Comparison of ENCODE assay signal across 8 cellular contexts in genomic region chr4:128454281-128455075, GRCh38.
DNase-seq lines count a peak whose midpoint lies in the region; ATAC-seq, FAIRE-seq and TF ChIP-seq lines count a peak whose summit lies in the region.

No MANE protein-coding gene starts in this region.

- BruUV-seq in K562 (replicated peaks; lab: Mats Ljungman, UMichigan), result no TSS peak

- H3K9ac ChIP-seq in K562 (ENCODE audit: insufficient read depth in 1 of 2, low read depth in 2 of 2, low read length in 2 of 2), result no peak overlapping the region

- H3K4me1 ChIP-seq in K562 (replicated peaks in 1 of 2; ENCODE audit: control insufficient read depth in 2 of 2, insufficient read depth in 2 of 2, low read length in 2 of 2) (peaks cover 0 to 7% of the 10 kb centered on the region in 2 experiments; a peak in 3 of 5 replicates), spleen (peaks cover 0 to 17% (median 8%) of the 10 kb centered on the region in 6 donors)

- H3K79me2 ChIP-seq in K562 (ENCODE audit: control insufficient read depth, insufficient read depth, low read length), result no peaks in the 10 kb centered on the region

- in situ Hi-C loops in K562 (cut with MboI), result no loop called here

- peak; percentile 92 for TF ChIP-seq RAD21 in K562 (CRISPR knock-in tag; conservative IDR thresholded peaks at IDR 0.05 in 1 of 2, IDR thresholded peaks at IDR 0.05 in 1 of 2)

- ATAC-seq in GM18861 (IDR thresholded peaks at IDR 0.05; ENCODE audit: unreplicated experiment) (peak; percentile 97), HG03060 (IDR thresholded peaks at IDR 0.05; ENCODE audit: low read depth, unreplicated experiment) (peak; percentile 96), K562 (peak; percentile 98)

- H3K4me2 ChIP-seq in K562 (ENCODE audit: insufficient read depth, low read length), result no peak overlapping the region; the same call in 1 of the 2 replicates

- POLR2A ChIA-PET in K562 (lab: Yijun Ruan, JAX), result interaction anchor here (0.6 to 2.3 kb wide), 6 partner anchors 16 to 357 kb away, joined by 3 to 10 read pairs (median 4); no protein-coding TSS in a partner anchor

- H3K36me3 ChIP-seq in K562 (ENCODE audit: control insufficient read depth, insufficient read depth, low read length), result no peaks in the 10 kb centered on the region
- H3K36me3 ChIP-seq in spleen, result no peaks in the 10 kb centered on the region

- no peak for TF ChIP-seq POLR2A in K562 (conservative IDR thresholded peaks at IDR 0.05)
- TF ChIP-seq POLR2A in spleen (IDR thresholded peaks at IDR 0.05), result no peak

- H3K27ac ChIP-seq in K562 (ENCODE audit: extremely low read depth, low read depth, low read length) (no peak overlapping the region), spleen (peak overlapping the region in 2 of 8 donors; percentile 33 to 52)

- peak; percentile 55 for TF ChIP-seq EP300 in K562 (IDR thresholded peaks at IDR 0.05; ENCODE audit: low read length)

- no peaks in the 10 kb centered on the region for H3K9me1 ChIP-seq in K562 (ENCODE audit: control insufficient read depth, insufficient read depth, low read length)

- TF ChIP-seq CTCF in K562 (IDR thresholded peaks at IDR 0.05 in 2 of 3, conservative IDR thresholded peaks at IDR 0.05 in 1 of 3; ENCODE audit: insufficient read depth in 2 of 3, low read depth in 1 of 3, low read length in 3 of 3) (peak; percentile 79 to 91 (median 91)), spleen (IDR thresholded peaks at IDR 0.05 in 8 of 11, conservative IDR thresholded peaks at IDR 0.05 in 3 of 11) (peak; percentile 47 to 80 (median 70))

- 26% methylated on average over 13 of the region's 13 CpGs for WGBS in K562 (ENCODE audit: insufficient coverage, low coverage, missing lambda C conversion rate)
- 23 to 29% (median 25%) methylated on average over 13 of the region's 13 CpGs for WGBS in spleen, 5 donors

- H4K20me1 ChIP-seq in K562 (replicated peaks; ENCODE audit: control insufficient read depth, insufficient read depth, low read length), result no peaks in the 10 kb centered on the region

- H2AFZ ChIP-seq in K562 (ENCODE audit: low read depth, low read length), result peak overlapping the region; percentile 28; the same call in 1 of the 2 replicates

- no peak overlapping the region for H3K4me3 ChIP-seq in K562
- no peak overlapping the region for H3K4me3 ChIP-seq in spleen

- H3K27me3 ChIP-seq in K562 (ENCODE audit: control insufficient read depth in 2 of 2, insufficient read depth in 2 of 2, low read length in 2 of 2), result no peaks in the 10 kb centered on the region
- H3K27me3 ChIP-seq in spleen (replicated peaks in 1 of 7), result no peaks in the 10 kb centered on the region

- H3K9me3 ChIP-seq in K562 (replicated peaks; ENCODE audit: control insufficient read depth, insufficient read depth, low read depth, low read length) (no peaks in the 10 kb centered on the region), spleen (no peaks in the 10 kb centered on the region)

- intact Hi-C loops in K562 (cut with micrococcal nuclease) (loop anchor here (1.0 to 5.0 kb wide), 8 partner anchors 63 to 355 kb away; partner anchors contain the start of gene JADE1), spleen (cut with DNase I; ENCODE audit: low total_unique reads) (loop anchor here (5.0 to 10.0 kb wide), 2 partner anchors 358 to 410 kb away; no protein-coding TSS in a partner anchor)

- CTCF ChIA-PET in K562 (lab: Yijun Ruan, JAX; ENCODE audit: low intra/inter-chr PET ratio), result interaction anchor here (1.0 to 1.4 kb wide), 5 partner anchors 189 to 409 kb away, joined by 3 to 5 read pairs (median 3); partner anchors contain the start of gene JADE1

- peak; percentile 87 for DNase-seq in AG08396 (ENCODE audit: low spot score)
- peak; percentile 74 to 83 for DNase-seq in NCI-H2081 (lab: John Stamatoyannopoulos, UW)
- DNase-seq in T1000 (lab: John Stamatoyannopoulos, UW), result peak; percentile 64
- peak; percentile 74 to 88 (median 83) for DNase-seq in K562 (ENCODE audit: extremely low read depth in 1 of 4, low spot score in 3 of 4)
- peak; percentile 67 for DNase-seq in iPS DF 19.7 (ENCODE audit: low read depth, low spot score)
- DNase-seq in spleen, result peak; percentile 84

- peak; percentile 91 for FAIRE-seq in K562 (lab: Jason Lieb, UNC)

TF ChIP-seq in K562, 482 proteins besides CTCF, POLR2A, EP300 and RAD21 (continues in another document):
- TF ChIP-seq SIN3A (IDR thresholded peaks at IDR 0.05; ENCODE audit: borderline replicate concordance in 2 of 2, control insufficient read depth in 1 of 2, low read depth in 2 of 2, low read length in 2 of 2), result no peak
- TF ChIP-seq TRIM28 (IDR thresholded peaks at IDR 0.05), result no peak
- peak; percentile 41; the same call in 1 of the 2 replicates for TF ChIP-seq CXXC5 (CRISPR knock-in tag; IDR thresholded peaks at IDR 0.05)
- TF ChIP-seq NEUROD1 (IDR thresholded peaks at IDR 0.05; ENCODE audit: borderline replicate concordance, low read depth, low read length, partially characterized antibody), result peak; percentile 28
- no peak for TF ChIP-seq CSDE1 (IDR thresholded peaks at IDR 0.05)
- TF ChIP-seq RFX1 (IDR thresholded peaks at IDR 0.05), result no peak
- TF ChIP-seq ARID1B (IDR thresholded peaks at IDR 0.05), result peak; percentile 41; the same call in 1 of the 2 replicates
- peak; percentile 69; the same call in 1 of the 2 replicates for TF ChIP-seq STAG1 (CRISPR knock-in tag; IDR thresholded peaks at IDR 0.05; ENCODE audit: borderline replicate concordance)
- peak; percentile 55; the same call in 1 of the 2 replicates for TF ChIP-seq ZBTB33 (CRISPR knock-in tag; IDR thresholded peaks at IDR 0.05)
- TF ChIP-seq NBN (IDR thresholded peaks at IDR 0.05; ENCODE audit: low read depth), result peak; percentile 35; the same call in 1 of the 2 replicates
- TF ChIP-seq CC2D1A (IDR thresholded peaks at IDR 0.05), result peak; percentile 81
- peak; percentile 92 for TF ChIP-seq ZEB2 (IDR thresholded peaks at IDR 0.05)
- TF ChIP-seq ZNF57 (CRISPR knock-in tag; IDR thresholded peaks at IDR 0.05), result no peak
- TF ChIP-seq CREM (IDR thresholded peaks at IDR 0.05; ENCODE audit: low read depth), result peak; percentile 78
- TF ChIP-seq TOE1 (IDR thresholded peaks at IDR 0.05; ENCODE audit: borderline replicate concordance), result 0 out of 2 replicates have a peak, but pooled peaks have one; percentile 18
- no peak for TF ChIP-seq TOE1 (CRISPR knock-in tag; IDR thresholded peaks at IDR 0.05; ENCODE audit: borderline replicate concordance, low read depth)
- TF ChIP-seq ZNF232 (CRISPR knock-in tag; IDR thresholded peaks at IDR 0.05), result no peak
- TF ChIP-seq KDM1A (IDR thresholded peaks at IDR 0.05), result peak in 1 of 2 experiments; percentile 69; a peak in 2 of 4 replicates
- TF ChIP-seq NFXL1 (CRISPR knock-in tag; IDR thresholded peaks at IDR 0.05), result no peak
- peak; percentile 20; the same call in 1 of the 2 replicates for TF ChIP-seq ZNF384 (IDR thresholded peaks at IDR 0.05; ENCODE audit: low read depth, low read length)
- no peak for TF ChIP-seq PBX2 (CRISPR knock-in tag; IDR thresholded peaks at IDR 0.05; ENCODE audit: low read depth)
- TF ChIP-seq PBX2 (tag; conservative IDR thresholded peaks at IDR 0.05; ENCODE audit: low read depth), result no peak
- peak; percentile 66 for TF ChIP-seq SP1 (CRISPR knock-in tag; IDR thresholded peaks at IDR 0.05)
- no peak; the same call in 1 of the 2 replicates for TF ChIP-seq ETV1 (tag; conservative IDR thresholded peaks at IDR 0.05; ENCODE audit: low read depth)
- peak; percentile 78; the same call in 1 of the 2 replicates for TF ChIP-seq HDAC2 (IDR thresholded peaks at IDR 0.05)
- TF ChIP-seq ZNF696 (CRISPR knock-in tag; conservative IDR thresholded peaks at IDR 0.05), result no peak
- no peak for TF ChIP-seq SMARCA5 (IDR thresholded peaks at IDR 0.05)
- peak in 1 of 2 experiments; percentile 97; a peak in 2 of 4 replicates for TF ChIP-seq RCOR1 (IDR thresholded peaks at IDR 0.05; ENCODE audit: borderline replicate concordance in 1 of 2, low read depth in 2 of 2, low read length in 2 of 2)
